Comparison of ENCODE assay signal across 1 cellular context in genomic region chr1:12525311-12526181, GRCh38.
A peak's percentile ranks its signal among the peaks of the same experiment; 100 is the strongest.
TF ChIP-seq lines count a peak whose summit lies in the region.

No MANE protein-coding gene starts in this region.

TF ChIP-seq in HepG2, 621 proteins besides CTCF, POLR2A, EP300 and RAD21 (continued from another document and continues in another):
- TF ChIP-seq, protein P1, sequence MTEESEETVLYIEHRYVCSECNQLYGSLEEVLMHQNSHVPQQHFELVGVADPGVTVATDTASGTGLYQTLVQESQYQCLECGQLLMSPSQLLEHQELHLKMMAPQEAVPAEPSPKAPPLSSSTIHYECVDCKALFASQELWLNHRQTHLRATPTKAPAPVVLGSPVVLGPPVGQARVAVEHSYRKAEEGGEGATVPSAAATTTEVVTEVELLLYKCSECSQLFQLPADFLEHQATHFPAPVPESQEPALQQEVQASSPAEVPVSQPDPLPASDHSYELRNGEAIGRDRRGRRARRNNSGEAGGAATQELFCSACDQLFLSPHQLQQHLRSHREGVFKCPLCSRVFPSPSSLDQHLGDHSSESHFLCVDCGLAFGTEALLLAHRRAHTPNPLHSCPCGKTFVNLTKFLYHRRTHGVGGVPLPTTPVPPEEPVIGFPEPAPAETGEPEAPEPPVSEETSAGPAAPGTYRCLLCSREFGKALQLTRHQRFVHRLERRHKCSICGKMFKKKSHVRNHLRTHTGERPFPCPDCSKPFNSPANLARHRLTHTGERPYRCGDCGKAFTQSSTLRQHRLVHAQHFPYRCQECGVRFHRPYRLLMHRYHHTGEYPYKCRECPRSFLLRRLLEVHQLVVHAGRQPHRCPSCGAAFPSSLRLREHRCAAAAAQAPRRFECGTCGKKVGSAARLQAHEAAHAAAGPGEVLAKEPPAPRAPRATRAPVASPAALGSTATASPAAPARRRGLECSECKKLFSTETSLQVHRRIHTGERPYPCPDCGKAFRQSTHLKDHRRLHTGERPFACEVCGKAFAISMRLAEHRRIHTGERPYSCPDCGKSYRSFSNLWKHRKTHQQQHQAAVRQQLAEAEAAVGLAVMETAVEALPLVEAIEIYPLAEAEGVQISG (CRISPR knock-in tag; IDR thresholded peaks at IDR 0.05): peak; percentile 54
- no peak for TF ChIP-seq LBX2 (CRISPR knock-in tag; IDR thresholded peaks at IDR 0.05; ENCODE audit: borderline replicate concordance)
- TF ChIP-seq XBP1 (CRISPR knock-in tag; IDR thresholded peaks at IDR 0.05): no peak
- TF ChIP-seq ZNF331 (CRISPR knock-in tag; IDR thresholded peaks at IDR 0.05): peak; percentile 40; the same call in 1 of the 2 replicates
- TF ChIP-seq ZNF678 (CRISPR knock-in tag; IDR thresholded peaks at IDR 0.05): no peak
- TF ChIP-seq KDM5A (IDR thresholded peaks at IDR 0.05; ENCODE audit: borderline replicate concordance, low read length): no peak; the same call in 1 of the 2 replicates
- no peak for TF ChIP-seq ZNF224 (CRISPR knock-in tag; IDR thresholded peaks at IDR 0.05)
- no peak for TF ChIP-seq ZNF260 (CRISPR knock-in tag; IDR thresholded peaks at IDR 0.05; ENCODE audit: borderline replicate concordance, low read depth)
- TF ChIP-seq ZNF17 (CRISPR knock-in tag; IDR thresholded peaks at IDR 0.05): no peak
- TF ChIP-seq, protein P2, sequence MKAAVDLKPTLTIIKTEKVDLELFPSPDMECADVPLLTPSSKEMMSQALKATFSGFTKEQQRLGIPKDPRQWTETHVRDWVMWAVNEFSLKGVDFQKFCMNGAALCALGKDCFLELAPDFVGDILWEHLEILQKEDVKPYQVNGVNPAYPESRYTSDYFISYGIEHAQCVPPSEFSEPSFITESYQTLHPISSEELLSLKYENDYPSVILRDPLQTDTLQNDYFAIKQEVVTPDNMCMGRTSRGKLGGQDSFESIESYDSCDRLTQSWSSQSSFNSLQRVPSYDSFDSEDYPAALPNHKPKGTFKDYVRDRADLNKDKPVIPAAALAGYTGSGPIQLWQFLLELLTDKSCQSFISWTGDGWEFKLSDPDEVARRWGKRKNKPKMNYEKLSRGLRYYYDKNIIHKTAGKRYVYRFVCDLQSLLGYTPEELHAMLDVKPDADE (CRISPR knock-in tag; IDR thresholded peaks at IDR 0.05): no peak
- TF ChIP-seq SOX13 (IDR thresholded peaks at IDR 0.05): peak; percentile 44
- peak in 1 of 2 experiments; percentile 88; a peak in 2 of 4 replicates for TF ChIP-seq SOX13 (CRISPR knock-in tag; conservative IDR thresholded peaks at IDR 0.05 in 1 of 2, IDR thresholded peaks at IDR 0.05 in 1 of 2)
- no peak for TF ChIP-seq CBX1 (IDR thresholded peaks at IDR 0.05; ENCODE audit: low read depth)
- TF ChIP-seq ZNF639 (CRISPR knock-in tag; conservative IDR thresholded peaks at IDR 0.05): no peak
- TF ChIP-seq ZFP36L1 (CRISPR knock-in tag; IDR thresholded peaks at IDR 0.05): no peak
- TF ChIP-seq ZNF543 (CRISPR knock-in tag; IDR thresholded peaks at IDR 0.05): no peak
- peak; percentile 82 for TF ChIP-seq ETV5 (CRISPR knock-in tag; IDR thresholded peaks at IDR 0.05; ENCODE audit: borderline replicate concordance)
- TF ChIP-seq SRSF1 (optimal IDR thresholded peaks at IDR 0.05; ENCODE audit: low read depth, low read length): no peak
- no peak for TF ChIP-seq MAFF (IDR thresholded peaks at IDR 0.05; ENCODE audit: low read depth, low read length)
- no peak for TF ChIP-seq HMGXB3 (CRISPR knock-in tag; IDR thresholded peaks at IDR 0.05; ENCODE audit: borderline replicate concordance)
- TF ChIP-seq ZNF143 (CRISPR knock-in tag; IDR thresholded peaks at IDR 0.05): no peak; the same call in 1 of the 2 replicates
- TF ChIP-seq GATAD1 (CRISPR knock-in tag; IDR thresholded peaks at IDR 0.05): peak; percentile 43; the same call in 1 of the 2 replicates
- TF ChIP-seq, protein P3, sequence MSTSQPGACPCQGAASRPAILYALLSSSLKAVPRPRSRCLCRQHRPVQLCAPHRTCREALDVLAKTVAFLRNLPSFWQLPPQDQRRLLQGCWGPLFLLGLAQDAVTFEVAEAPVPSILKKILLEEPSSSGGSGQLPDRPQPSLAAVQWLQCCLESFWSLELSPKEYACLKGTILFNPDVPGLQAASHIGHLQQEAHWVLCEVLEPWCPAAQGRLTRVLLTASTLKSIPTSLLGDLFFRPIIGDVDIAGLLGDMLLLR (CRISPR knock-in tag; IDR thresholded peaks at IDR 0.05): no peak
- TF ChIP-seq ZNF841 (CRISPR knock-in tag; IDR thresholded peaks at IDR 0.05; ENCODE audit: borderline replicate concordance): no peak
- 0 out of 2 replicates have a peak, but pooled peaks have one; percentile 42 for TF ChIP-seq ZNF564 (CRISPR knock-in tag; IDR thresholded peaks at IDR 0.05)
- TF ChIP-seq ZNF788 (CRISPR knock-in tag; IDR thresholded peaks at IDR 0.05; ENCODE audit: borderline replicate concordance): peak; percentile 87; the same call in 1 of the 2 replicates
- peak; percentile 25; the same call in 1 of the 2 replicates for TF ChIP-seq SALL2 (CRISPR knock-in tag; IDR thresholded peaks at IDR 0.05)
- TF ChIP-seq ZNF616 (CRISPR knock-in tag; IDR thresholded peaks at IDR 0.05; ENCODE audit: low read depth): no peak
- no peak for TF ChIP-seq KLF12 (CRISPR knock-in tag; IDR thresholded peaks at IDR 0.05; ENCODE audit: borderline replicate concordance)
- TF ChIP-seq ZNF335 (CRISPR knock-in tag; IDR thresholded peaks at IDR 0.05): no peak
- no peak for TF ChIP-seq ATAD3A (CRISPR knock-in tag; IDR thresholded peaks at IDR 0.05)
- TF ChIP-seq ZNF10 (CRISPR knock-in tag; IDR thresholded peaks at IDR 0.05; ENCODE audit: borderline replicate concordance, low read depth): no peak
- TF ChIP-seq CREM (IDR thresholded peaks at IDR 0.05): peak; percentile 80
- TF ChIP-seq CREM (CRISPR knock-in tag; IDR thresholded peaks at IDR 0.05): no peak
- no peak for TF ChIP-seq ZNF775 (CRISPR knock-in tag; IDR thresholded peaks at IDR 0.05; ENCODE audit: borderline replicate concordance)
- no peak for TF ChIP-seq MLXIP (CRISPR knock-in tag; IDR thresholded peaks at IDR 0.05; ENCODE audit: borderline replicate concordance)
- TF ChIP-seq, protein P4, sequence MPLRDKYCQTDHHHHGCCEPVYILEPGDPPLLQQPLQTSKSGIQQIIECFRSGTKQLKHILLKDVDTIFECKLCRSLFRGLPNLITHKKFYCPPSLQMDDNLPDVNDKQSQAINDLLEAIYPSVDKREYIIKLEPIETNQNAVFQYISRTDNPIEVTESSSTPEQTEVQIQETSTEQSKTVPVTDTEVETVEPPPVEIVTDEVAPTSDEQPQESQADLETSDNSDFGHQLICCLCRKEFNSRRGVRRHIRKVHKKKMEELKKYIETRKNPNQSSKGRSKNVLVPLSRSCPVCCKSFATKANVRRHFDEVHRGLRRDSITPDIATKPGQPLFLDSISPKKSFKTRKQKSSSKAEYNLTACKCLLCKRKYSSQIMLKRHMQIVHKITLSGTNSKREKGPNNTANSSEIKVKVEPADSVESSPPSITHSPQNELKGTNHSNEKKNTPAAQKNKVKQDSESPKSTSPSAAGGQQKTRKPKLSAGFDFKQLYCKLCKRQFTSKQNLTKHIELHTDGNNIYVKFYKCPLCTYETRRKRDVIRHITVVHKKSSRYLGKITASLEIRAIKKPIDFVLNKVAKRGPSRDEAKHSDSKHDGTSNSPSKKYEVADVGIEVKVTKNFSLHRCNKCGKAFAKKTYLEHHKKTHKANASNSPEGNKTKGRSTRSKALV (CRISPR knock-in tag; IDR thresholded peaks at IDR 0.05): no peak
- TF ChIP-seq SP140L (CRISPR knock-in tag; IDR thresholded peaks at IDR 0.05; ENCODE audit: borderline replicate concordance): no peak
- peak; percentile 80 for TF ChIP-seq ZMYM4 (CRISPR knock-in tag; IDR thresholded peaks at IDR 0.05)
- TF ChIP-seq ZNF773 (CRISPR knock-in tag; IDR thresholded peaks at IDR 0.05; ENCODE audit: borderline replicate concordance): no peak
- no peak for TF ChIP-seq RBM39 (IDR thresholded peaks at IDR 0.05; ENCODE audit: low read depth, low read length, poor library complexity, severe bottlenecking)
- TF ChIP-seq, protein P5, sequence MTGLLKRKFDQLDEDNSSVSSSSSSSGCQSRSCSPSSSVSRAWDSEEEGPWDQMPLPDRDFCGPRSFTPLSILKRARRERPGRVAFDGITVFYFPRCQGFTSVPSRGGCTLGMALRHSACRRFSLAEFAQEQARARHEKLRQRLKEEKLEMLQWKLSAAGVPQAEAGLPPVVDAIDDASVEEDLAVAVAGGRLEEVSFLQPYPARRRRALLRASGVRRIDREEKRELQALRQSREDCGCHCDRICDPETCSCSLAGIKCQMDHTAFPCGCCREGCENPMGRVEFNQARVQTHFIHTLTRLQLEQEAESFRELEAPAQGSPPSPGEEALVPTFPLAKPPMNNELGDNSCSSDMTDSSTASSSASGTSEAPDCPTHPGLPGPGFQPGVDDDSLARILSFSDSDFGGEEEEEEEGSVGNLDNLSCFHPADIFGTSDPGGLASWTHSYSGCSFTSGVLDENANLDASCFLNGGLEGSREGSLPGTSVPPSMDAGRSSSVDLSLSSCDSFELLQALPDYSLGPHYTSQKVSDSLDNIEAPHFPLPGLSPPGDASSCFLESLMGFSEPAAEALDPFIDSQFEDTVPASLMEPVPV (CRISPR knock-in tag; IDR thresholded peaks at IDR 0.05): no peak
- TF ChIP-seq MAZ (IDR thresholded peaks at IDR 0.05; ENCODE audit: borderline replicate concordance, low read depth, low read length): no peak
- TF ChIP-seq MAZ (CRISPR knock-in tag; IDR thresholded peaks at IDR 0.05; ENCODE audit: low read depth): peak; percentile 49; the same call in 1 of the 2 replicates
- no peak for TF ChIP-seq NFE2 (CRISPR knock-in tag; IDR thresholded peaks at IDR 0.05)
- TF ChIP-seq ZNF749 (CRISPR knock-in tag; IDR thresholded peaks at IDR 0.05; ENCODE audit: borderline replicate concordance): no peak
- no peak for TF ChIP-seq NCOA5 (CRISPR knock-in tag; IDR thresholded peaks at IDR 0.05)
